Comparison of ENCODE assay signal across 1 cellular context in the genomic region with DNA sequence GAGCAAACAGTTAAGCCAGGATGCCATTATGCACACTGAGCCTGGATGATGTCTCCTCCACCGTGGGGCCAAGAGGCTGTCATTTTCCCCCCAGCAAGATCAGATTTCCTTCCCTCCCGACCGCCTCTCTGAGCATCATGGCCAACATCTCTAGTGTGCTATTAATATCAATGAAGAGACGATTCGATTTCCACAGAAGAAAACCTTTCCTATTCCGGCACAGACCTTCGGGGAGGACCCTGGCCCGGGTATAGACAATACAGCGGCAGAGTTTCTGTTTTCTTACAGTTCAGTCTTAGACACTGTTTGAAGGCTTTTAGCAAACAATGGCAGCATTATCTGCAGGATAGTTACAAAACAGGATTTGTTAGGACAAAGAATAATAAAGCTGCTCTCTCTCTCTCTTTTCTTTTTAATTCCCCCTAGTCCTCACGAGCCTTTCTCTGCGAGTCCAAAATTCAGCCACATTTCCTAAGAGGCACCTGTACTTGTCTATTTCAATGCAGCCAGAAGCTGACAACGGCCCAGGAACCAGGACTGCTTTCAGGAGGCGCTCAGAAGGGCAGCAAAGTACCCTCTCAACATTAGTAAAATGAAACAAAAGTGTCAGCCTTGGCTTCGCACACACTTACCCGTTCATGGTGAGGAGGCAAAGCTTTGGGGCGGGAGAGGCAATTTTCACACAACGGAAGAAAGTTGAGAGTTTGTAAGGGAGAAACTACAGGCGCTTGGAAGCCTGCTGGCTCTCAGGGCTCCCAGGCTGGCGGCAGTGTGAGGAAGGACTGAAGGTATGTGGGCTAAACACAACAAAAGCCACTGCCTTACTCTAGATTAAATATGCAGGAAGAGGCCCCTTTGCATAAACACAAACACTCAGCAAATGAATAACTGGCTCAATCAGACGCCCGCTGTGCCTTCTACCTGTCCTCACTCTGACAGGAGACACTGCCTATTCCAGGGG.
TF ChIP-seq lines count a peak whose summit lies in the region.

No MANE protein-coding gene starts in this region.

TF ChIP-seq in K562, 482 proteins besides CTCF, POLR2A, EP300 and RAD21 (continued from another document):
- no peak for TF ChIP-seq MBD1 (CRISPR knock-in tag; IDR thresholded peaks at IDR 0.05)
- no peak for TF ChIP-seq NUFIP1 (IDR thresholded peaks at IDR 0.05; ENCODE audit: partially characterized antibody)
